ENCODE assay signal across 8 cellular contexts in the genomic region with DNA sequence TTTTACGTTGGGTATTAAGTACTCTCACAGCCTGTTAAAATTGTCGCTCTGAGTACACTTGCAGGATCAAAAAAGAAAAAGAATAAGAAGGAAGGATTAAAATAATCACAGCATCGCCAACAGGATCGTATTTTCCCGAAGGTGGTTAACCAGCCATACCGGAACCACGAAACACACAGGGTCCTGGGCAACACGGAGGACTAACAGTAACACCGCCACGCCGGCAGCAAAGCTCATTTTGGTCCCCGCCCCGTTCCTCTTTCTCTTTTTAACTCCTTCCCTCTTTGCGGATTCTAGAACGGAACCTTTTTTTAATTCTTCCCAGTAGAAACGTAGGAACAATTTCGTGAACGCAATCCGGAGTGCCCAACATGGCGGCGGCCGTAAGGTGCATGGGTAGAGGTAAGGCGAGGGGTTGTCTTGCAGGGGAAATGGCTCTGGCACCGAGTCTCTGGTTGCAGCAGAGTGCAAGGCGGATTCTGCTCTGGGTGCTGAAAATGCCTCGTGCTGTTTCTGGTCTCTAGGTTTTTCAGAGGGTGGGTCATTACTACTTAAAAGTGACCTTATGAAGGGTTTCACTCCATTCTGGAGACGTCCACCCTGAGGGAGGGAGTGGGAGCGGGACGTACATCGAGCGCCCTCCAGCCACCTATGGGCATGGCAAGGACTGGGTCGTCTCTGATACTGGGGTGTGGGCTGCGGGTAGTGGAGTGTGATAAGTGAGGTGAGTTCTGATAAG. TPM values are rescaled to one million over a fixed set of nuclear protein-coding genes. Genes with fewer than 3 reads are reported as not detected.
A peak's percentile ranks its signal among the peaks of the same experiment; 100 is the strongest.
DNase-seq lines count a peak whose midpoint lies in the region; ATAC-seq, FAIRE-seq and TF ChIP-seq lines count a peak whose summit lies in the region.

TSS of gene MRPL1 (plus strand) at position 353 of the 739 bp plus-strand sequence. CDS start at position 372, 19 bp downstream.

- H3K9me3 Mint-ChIP-seq in T-cell (no peaks in the 10 kb centered on the region), type B pancreatic cell (no peaks in the 10 kb centered on the region)

- CTCF ChIA-PET in T-cell (lab: Charles Lee), result interaction anchor here (0.5 to 2.1 kb wide), 12 partner anchors 9 to 1872 kb away, joined by 4 to 26 read pairs (median 6); partner anchors contain the start of gene CNOT6L (in 1 of the 2)

- H3K4me3 Mint-ChIP-seq in T-cell (peak within 1 kb of the TSS; percentile 91 to 93 (median 92)), type B pancreatic cell (peak within 1 kb of the TSS; percentile 96)

- H3K27me3 Mint-ChIP-seq in T-cell, result peaks cover 0 to 1% of the 10 kb centered on the region in 2 donors
- H3K27me3 Mint-ChIP-seq in type B pancreatic cell, result no peaks in the 10 kb centered on the region

- intact Hi-C loops in cardiac septum (cut with DNase I), result loop anchor here (1.0 to 10.0 kb wide), 4 partner anchors 44 to 195 kb away; partner anchors contain the start of gene FRAS1

- POLR2A ChIA-PET in T-cell (lab: Charles Lee), result interaction anchor here (0.6 to 2.6 kb wide), 33 partner anchors 9 to 140 kb away, joined by 3 to 79 read pairs (median 4); no protein-coding TSS in a partner anchor

- H3K4me1 Mint-ChIP-seq in T-cell (peaks cover 67 to 71% (median 70%) of the 10 kb centered on the region in 3 donors), type B pancreatic cell (ENCODE audit: unreplicated experiment) (peaks cover 12% of the 10 kb centered on the region)

- peak; percentile 97 for TF ChIP-seq POLR2A in GM12891 (IDR thresholded peaks at IDR 0.05; ENCODE audit: low read depth, low read length)

- TF ChIP-seq CTCF in type B pancreatic cell (conservative IDR thresholded peaks at IDR 0.05), result peak; percentile 42

- H3K36me3 Mint-ChIP-seq in T-cell, result peaks cover 18% of the 10 kb centered on the region
- H3K36me3 Mint-ChIP-seq in type B pancreatic cell, result peaks cover 10% of the 10 kb centered on the region

- peak within 1 kb of the TSS; percentile 99 for H3K27ac Mint-ChIP-seq in T-cell
- peak within 1 kb of the TSS; percentile 99 for H3K27ac Mint-ChIP-seq in type B pancreatic cell

- peak; percentile 37 for DNase-seq in GM12891 (ENCODE audit: insufficient read length, low spot score)
- peak; percentile 81 for DNase-seq in NCI-H1436 treated with DMSO at 0.1 percent for 48 hours (lab: John Stamatoyannopoulos, UW)
- DNase-seq in T-cell, result peak; percentile 70 to 91 (median 86)
- DNase-seq in cardiac septum (ENCODE audit: low spot score), result peak; percentile 95
- peak; percentile 93 for DNase-seq in pons (ENCODE audit: low spot score)
- DNase-seq in type B pancreatic cell (ENCODE audit: extremely low spot score, unreplicated experiment), result peak; percentile 84

- ATAC-seq in HG02840 (IDR thresholded peaks at IDR 0.05; ENCODE audit: low FRiP score, unreplicated experiment) (peak; percentile 93), T-cell (replicated peaks in 1 of 4) (peak; percentile 79 to 88 (median 85))

- FAIRE-seq in GM12891 (lab: Jason Lieb, UNC), result peak; percentile 88

- 0% methylated on average over 33 of the region's 33 CpGs for WGBS in adipose tissue, 3 donors

- H3K27ac ChIP-seq in adipose tissue (ENCODE audit: low read depth, low read length), result peak within 1 kb of the TSS; percentile 84

TF ChIP-seq in GM12891, 5 proteins besides CTCF, POLR2A, EP300 and RAD21:
- TF ChIP-seq POLR2AphosphoS5 (IDR thresholded peaks at IDR 0.05; ENCODE audit: low read depth, low read length), result peak; percentile 91
- TF ChIP-seq PAX5 (IDR thresholded peaks at IDR 0.05; ENCODE audit: insufficient read depth, low read length, severe bottlenecking), result no peak
- peak; percentile 88 for TF ChIP-seq POU2F2 (IDR thresholded peaks at IDR 0.05; ENCODE audit: low read depth, low read length)
- TF ChIP-seq SPI1 (IDR thresholded peaks at IDR 0.05; ENCODE audit: low read depth, low read length), result peak; percentile 82
- peak; percentile 100 for TF ChIP-seq TAF1 (IDR thresholded peaks at IDR 0.05; ENCODE audit: low read depth, low read length)

RNA-seq across cellular contexts. Expression of gene MRPL1, which starts in this region (rescaled TPM):
- 31.5 TPM for polyA plus RNA-seq in GM12891 (2012; ENCODE audit: low read depth, missing spikeins)
- total RNA-seq in T-cell (10 to 100 TPM; 16.9 to 27.2 (median 21.0) TPM), cardiac septum (29.0 TPM), type B pancreatic cell (ENCODE audit: low replicate concordance) (27.1 and 44.1 TPM in 2 replicates)
- polyA plus RNA-seq in adipose tissue, result 10 to 100 TPM; 14.8 to 33.0 (median 21.9) TPM

Comparison
In these comparisons a context has a peak if more than half of its experiments do, and no peak if none do; other contexts are left out.
1. Peak in every context shown above with its lines: DNase-seq, ATAC-seq and H3K27ac ChIP-seq.
2. DNase-seq: peak in every context shown above with its lines; median percentile 95 in cardiac septum; 93 in pons; 86 in T-cell; 84 in type B pancreatic cell; 81 in NCI-H1436 treated with DMSO at 0.1 percent for 48 hours; 37 in GM12891.